ENCODE assay signal across 8 cellular contexts in the genomic region with DNA sequence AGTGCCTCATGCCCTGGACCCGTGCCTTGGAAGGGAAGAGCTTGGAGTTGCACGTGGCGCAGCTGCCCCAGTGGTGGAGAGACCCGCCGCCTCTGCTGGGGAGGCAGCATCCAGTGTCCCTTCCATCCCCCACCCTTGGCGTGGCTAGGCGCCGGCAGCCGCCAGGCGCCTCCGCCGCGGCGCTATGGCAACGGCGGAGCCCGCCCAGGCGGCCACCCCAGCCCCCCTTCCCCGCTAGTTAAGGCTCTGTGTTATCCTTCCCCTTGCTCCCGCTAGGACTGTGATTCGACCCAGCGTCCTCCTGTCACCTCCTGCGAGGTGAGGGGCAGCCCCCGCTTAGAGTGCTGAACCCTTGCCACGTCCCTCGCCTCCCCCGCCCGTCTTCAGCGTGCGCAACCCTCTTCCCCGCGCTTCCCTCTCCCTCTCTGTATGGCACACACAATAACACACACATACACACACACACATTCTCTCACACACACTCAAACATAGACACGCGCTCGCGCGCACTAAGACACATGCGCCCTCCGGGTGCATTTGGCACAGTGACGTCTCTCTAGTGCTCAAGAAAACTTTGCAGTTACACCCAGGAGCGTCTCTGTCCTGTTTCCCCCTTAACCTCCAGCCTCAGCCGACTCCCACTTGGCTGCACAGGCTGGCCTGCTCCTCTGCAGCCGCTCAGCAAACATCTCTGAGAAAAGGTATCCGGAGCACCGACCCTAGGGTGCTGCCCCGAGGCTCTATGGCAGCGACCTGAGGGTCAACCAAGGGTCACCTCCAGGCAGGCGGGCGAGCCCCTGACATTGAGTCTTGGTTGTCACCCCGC. TPM values are rescaled to one million over a fixed set of nuclear protein-coding genes. Genes with fewer than 3 reads are reported as not detected.
DNase-seq lines count a peak whose midpoint lies in the region; ATAC-seq and TF ChIP-seq lines count a peak whose summit lies in the region.

No MANE protein-coding gene starts in this region.

- H3K27ac Mint-ChIP-seq in endodermal cell: no peak overlapping the region
- H3K27ac Mint-ChIP-seq in mesothelial cell of epicardium: no peak overlapping the region
- no peak overlapping the region for H3K27ac Mint-ChIP-seq in Calu3 (ENCODE audit: unreplicated experiment)

- H3K27me3 ChIP-seq in endodermal cell (ENCODE audit: control insufficient read depth, insufficient read depth, low read length, poor library complexity, severe bottlenecking): peaks cover 57% of the 10 kb centered on the region

- WGBS in endodermal cell (ENCODE audit: insufficient coverage in 1 of 2, insufficient read length in 1 of 2), 2 experiments: 3 to 11% methylated on average over 18 to 50 of the region's 50 CpGs

- no peak for ATAC-seq in GM21360 (IDR thresholded peaks at IDR 0.05; ENCODE audit: unreplicated experiment)
- no peak for ATAC-seq in HG02852 (IDR thresholded peaks at IDR 0.05; ENCODE audit: unreplicated experiment)

- CTCF ChIA-PET in Calu3 (lab: Charles Lee): no interaction called here

- H3K27me3 Mint-ChIP-seq in endodermal cell (ENCODE audit: insufficient read depth) (peaks cover 41% of the 10 kb centered on the region), mesothelial cell of epicardium (ENCODE audit: low read depth) (peaks cover 91% of the 10 kb centered on the region), Calu3 (ENCODE audit: unreplicated experiment) (no peaks in the 10 kb centered on the region)

- peaks cover 8% of the 10 kb centered on the region for H3K4me1 ChIP-seq in endodermal cell (ENCODE audit: control insufficient read depth, insufficient read depth, low read length)

- TF ChIP-seq CTCF in endodermal cell (conservative IDR thresholded peaks at IDR 0.05): peak; percentile 30
- TF ChIP-seq CTCF in mesothelial cell of epicardium (IDR thresholded peaks at IDR 0.05; ENCODE audit: unreplicated experiment): no peak
- TF ChIP-seq CTCF in Calu3 (IDR thresholded peaks at IDR 0.05; ENCODE audit: unreplicated experiment): no peak

- H3K4me3 ChIP-seq in endodermal cell (ENCODE audit: low read length): peak overlapping the region; percentile 76

- DNase-seq in DMS53 treated with DMSO at 0.1 percent for 48 hours (lab: John Stamatoyannopoulos, UW; ENCODE audit: unreplicated experiment): peak; percentile 43
- peak; percentile 81 for DNase-seq in NCI-H2029 (lab: John Stamatoyannopoulos, UW)
- DNase-seq in endodermal cell: peak; percentile 86
- DNase-seq in mesothelial cell of epicardium (ENCODE audit: low spot score in 2 of 2, unreplicated experiment in 2 of 2): peak in 1 of 2 experiments; percentile 43
- no peak for DNase-seq in Calu3
- DNase-seq in NCI-H82 (lab: John Stamatoyannopoulos, UW): no peak

- H3K9me3 Mint-ChIP-seq in endodermal cell (no peaks in the 10 kb centered on the region), mesothelial cell of epicardium (no peaks in the 10 kb centered on the region), Calu3 (ENCODE audit: low read depth, unreplicated experiment) (peaks cover 3% of the 10 kb centered on the region)

- H3K4me1 Mint-ChIP-seq in endodermal cell (peaks cover 47% of the 10 kb centered on the region), mesothelial cell of epicardium (peaks cover 24% of the 10 kb centered on the region), Calu3 (ENCODE audit: low read depth, unreplicated experiment) (no peaks in the 10 kb centered on the region)

- no peaks in the 10 kb centered on the region for H3K9me3 ChIP-seq in endodermal cell (ENCODE audit: control insufficient read depth, low read length)

- peak overlapping the region; percentile 59 for H3K4me3 Mint-ChIP-seq in endodermal cell
- peak overlapping the region; percentile 66 for H3K4me3 Mint-ChIP-seq in mesothelial cell of epicardium
- no peak overlapping the region for H3K4me3 Mint-ChIP-seq in Calu3 (ENCODE audit: low read depth, unreplicated experiment)

- no peak overlapping the region for H3K27ac ChIP-seq in endodermal cell (ENCODE audit: low read depth, low read length)

- no peaks in the 10 kb centered on the region for H3K36me3 ChIP-seq in endodermal cell (ENCODE audit: control insufficient read depth, insufficient read depth, low read length)

- no peaks in the 10 kb centered on the region for H3K36me3 Mint-ChIP-seq in endodermal cell (ENCODE audit: low read depth)
- H3K36me3 Mint-ChIP-seq in mesothelial cell of epicardium: no peaks in the 10 kb centered on the region
- peaks cover 6% of the 10 kb centered on the region for H3K36me3 Mint-ChIP-seq in Calu3 (ENCODE audit: insufficient read depth, unreplicated experiment)

- intact Hi-C loops in Calu3 (cut with micrococcal nuclease; ENCODE audit: unreplicated experiment): no loop called here

- no peak overlapping the region for H3K9ac ChIP-seq in endodermal cell (ENCODE audit: extremely low read depth, low read length, poor library complexity, severe bottlenecking)

- no TSS peak for BruUV-seq in Calu3 (replicated peaks; lab: Mats Ljungman, UMichigan)

RNA-seq across cellular contexts. Expression of gene GRIK2, which starts 8.5 kb away (rescaled TPM):
- total RNA-seq in endodermal cell: 1 to 10 TPM in 1 of 2 donors, under 1 TPM in 1; 1.00 to 4.5 TPM
- polyA plus RNA-seq in endodermal cell (2013, experiment 1 of 2): 2.2 TPM
- 2.1 TPM for polyA plus RNA-seq in endodermal cell (2013, experiment 2 of 2)
- total RNA-seq in mesothelial cell of epicardium: 2.9 to 4.1 TPM (median 3.2 TPM) in 3 replicates
- 3.3 and 3.7 TPM in 2 replicates for total RNA-seq in Calu3 (2022)

Comparison
In these comparisons a context has a peak if more than half of its experiments do, and no peak if none do; other contexts are left out.
1. DNase-seq: peak in DMS53 treated with DMSO at 0.1 percent for 48 hours (single experiment), NCI-H2029 (single experiment) and endodermal cell (single experiment); none in Calu3 (single experiment) and NCI-H82 (single experiment).